Comparison of ENCODE assay signal across 16 cellular contexts in the genomic region with DNA sequence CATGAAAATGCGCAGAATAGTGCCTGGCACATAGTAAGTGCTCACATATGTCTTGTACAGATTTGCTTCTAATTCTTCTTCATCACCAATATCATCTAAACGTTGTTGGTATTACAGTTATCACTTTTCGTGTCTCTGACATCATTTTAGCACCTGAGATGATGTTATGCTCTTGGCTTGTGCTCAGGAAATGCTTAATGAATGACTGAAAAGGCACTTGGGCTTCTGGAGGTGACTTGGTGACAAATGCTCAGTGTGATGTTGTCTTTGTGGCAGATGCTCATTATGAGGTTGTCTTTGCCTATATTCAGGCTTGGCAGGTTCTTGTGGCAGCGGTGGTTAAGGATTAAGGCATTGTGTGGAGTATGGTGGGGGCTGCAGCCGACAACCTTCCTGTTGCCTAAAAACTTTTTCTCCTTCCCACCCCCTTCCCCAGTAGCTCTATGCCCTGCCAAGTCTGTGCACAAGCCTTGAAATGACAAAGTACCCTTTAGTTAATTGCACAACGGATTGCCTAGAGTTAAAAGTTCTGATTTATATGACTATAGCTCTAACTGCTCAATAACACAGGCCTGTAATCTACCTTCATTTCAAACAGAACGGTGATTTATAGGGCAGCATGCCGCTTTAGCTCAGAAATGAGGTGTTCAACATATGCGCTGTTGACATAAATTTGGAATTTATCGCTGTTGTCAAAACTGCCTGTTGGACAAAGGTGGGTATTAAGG.
DNase-seq lines count a peak whose midpoint lies in the region; ATAC-seq and TF ChIP-seq lines count a peak whose summit lies in the region.
"Had no signal": no experiment of that assay in that cellular context is flagged by ENCODE, and none has a peak within 500 bp of the region (broad histone marks: within the 10 kb centered on the region; RNA-seq: fewer than 3 reads in every experiment).

No MANE protein-coding gene starts in this region.

- H3K9me3 ChIP-seq in mucosa of descending colon (no peaks in the 10 kb centered on the region), suprapubic skin (no peaks in the 10 kb centered on the region)
- H3K9me3 ChIP-seq: HAP-1 had no signal

- intact Hi-C loops in mucosa of descending colon (cut with DNase I, micrococcal nuclease): no loop called here

- peak in 2 of 3 experiments; percentile 53 to 80 for DNase-seq in NCI-H1417 (lab: John Stamatoyannopoulos, UW)
- DNase-seq in mucosa of descending colon: no peak
- DNase-seq in suprapubic skin (ENCODE audit: low spot score in 2 of 2): no peak
- DNase-seq in NCI-H2171 (lab: John Stamatoyannopoulos, UW): no peak
- DNase-seq in stimulated activated CD4-positive, alpha-beta T cell treated with anti-CD3 and anti-CD28 coated beads, Interleukin-4, amount 100 ng/mL, for 24 hours: no peak
- DNase-seq: activated CD8-positive, alpha-beta memory T cell treated with anti-CD3 and anti-CD28 coated beads, Interleukin-2, amount 50 U/mL, for 4 hours; activated gamma-delta T cell treated with Interleukin-2 at 50 U/mL for 16 hours; anterior cingulate cortex; NCI-H524; OCI-M1; stimulated activated CD4-positive, alpha-beta T cell treated with anti-CD3 and anti-CD28 coated beads, Interleukin-12 subunit alpha, Interleukin-12 subunit beta, amount 100 ng/mL, for 4 hours; stimulated activated naive CD4-positive, alpha-beta T cell treated with Interleukin-2 at 50 U/mL for 16 hours; T1000 had no signal

- ATAC-seq in mucosa of descending colon: peak; percentile 63
- ATAC-seq in GM18867 (IDR thresholded peaks at IDR 0.05; ENCODE audit: unreplicated experiment): no peak

- TF ChIP-seq POLR2A in suprapubic skin (IDR thresholded peaks at IDR 0.05): no peak

- TF ChIP-seq EP300 in suprapubic skin (IDR thresholded peaks at IDR 0.05): no peak

- H3K27ac ChIP-seq in angular gyrus (ENCODE audit: low read depth, low read length) (peak overlapping the region; percentile 34), suprapubic skin (peak overlapping the region; percentile 32)

- TF ChIP-seq CTCF in mucosa of descending colon (IDR thresholded peaks at IDR 0.05): no peak
- TF ChIP-seq CTCF in suprapubic skin (IDR thresholded peaks at IDR 0.05): no peak

- H3K4me1 ChIP-seq in mucosa of descending colon (ENCODE audit: low read depth) (peaks cover 43% of the 10 kb centered on the region), suprapubic skin (peaks cover 82% of the 10 kb centered on the region)
- H3K4me1 ChIP-seq: HAP-1 had no signal

- H3K36me3 ChIP-seq in mucosa of descending colon (ENCODE audit: low read depth) (no peaks in the 10 kb centered on the region), suprapubic skin (peaks cover 33% of the 10 kb centered on the region)
- H3K36me3 ChIP-seq: HAP-1 had no signal

- 84% methylated on average over 10 of the region's 10 CpGs for WGBS in suprapubic skin

- H3K27me3 ChIP-seq in suprapubic skin: no peaks in the 10 kb centered on the region

- H3K4me3 ChIP-seq in mucosa of descending colon (no peak overlapping the region), suprapubic skin (no peak overlapping the region)
- H3K4me3 ChIP-seq: HAP-1 had no signal

Comparison
In these comparisons a context has a peak if more than half of its experiments do, and no peak if none do; other contexts are left out.
1. DNase-seq: peak in NCI-H1417 (2 of 3); none in mucosa of descending colon (0 of 3), suprapubic skin (0 of 2), NCI-H2171 (single experiment) and stimulated activated CD4-positive, alpha-beta T cell treated with anti-CD3 and anti-CD28 coated beads, Interleukin-4, amount 100 ng/mL, for 24 hours (single experiment).